Comparison of ENCODE assay signal across 9 cellular contexts in the genomic region with DNA sequence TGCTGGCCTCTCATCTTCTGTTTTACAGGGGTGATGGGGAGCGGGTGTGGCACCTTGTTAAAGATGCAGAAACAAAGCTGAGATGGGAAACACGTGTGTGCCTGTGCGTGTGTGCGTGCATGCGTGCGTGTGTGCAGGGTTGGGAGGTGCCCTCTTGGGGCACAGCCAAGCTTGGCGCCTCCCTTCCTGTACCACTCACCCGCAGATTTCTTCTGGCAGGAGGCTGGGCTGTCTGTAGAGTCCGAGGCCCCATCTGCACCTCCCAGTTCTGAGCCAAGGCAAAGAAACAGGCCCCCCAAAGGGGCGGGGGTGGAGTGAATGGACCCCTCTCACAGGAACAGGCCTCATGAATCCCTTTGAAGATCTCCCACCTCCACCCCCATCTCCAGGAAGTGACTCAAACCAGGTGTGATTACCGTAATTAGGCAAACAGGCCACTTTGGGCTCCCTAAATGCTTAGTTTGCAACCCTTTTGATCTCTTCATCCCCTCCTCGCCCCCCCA. TPM values are rescaled to one million over a fixed set of nuclear protein-coding genes. Genes with fewer than 3 reads are reported as not detected.
DNase-seq lines count a peak whose midpoint lies in the region; ATAC-seq, FAIRE-seq and TF ChIP-seq lines count a peak whose summit lies in the region.
"Had no signal": no experiment of that assay in that cellular context is flagged by ENCODE, and none has a peak within 500 bp of the region (broad histone marks: within the 10 kb centered on the region; RNA-seq: fewer than 3 reads in every experiment).

No MANE protein-coding gene starts in this region.

- FAIRE-seq in A549 (lab: Jason Lieb, UNC), result no peak
- FAIRE-seq: G401.6 had no signal

- TF ChIP-seq CTCF in A549 (IDR thresholded peaks at IDR 0.05) (no peak), tibial nerve (IDR thresholded peaks at IDR 0.05) (no peak)

- no peak for TF ChIP-seq RAD21 in A549 (conservative IDR thresholded peaks at IDR 0.05 in 1 of 2, IDR thresholded peaks at IDR 0.05 in 1 of 2)

- TF ChIP-seq EP300 in A549 (IDR thresholded peaks at IDR 0.05) (peak; percentile 14 to 58; a peak in 1 of 5 replicates), tibial nerve (IDR thresholded peaks at IDR 0.05) (no peak)

- H3K4me1 Mint-ChIP-seq in stimulated activated effector memory CD8-positive, alpha-beta T cell treated with anti-CD3 and anti-CD28 coated beads, Interleukin-12 subunit alpha, Interleukin-12 subunit beta, amount 100 ng/mL, for 72 hours, result peaks cover 85% of the 10 kb centered on the region

- H3K4me3 ChIP-seq in A549, result no peak overlapping the region
- H3K4me3 ChIP-seq in iPS-18c (ENCODE audit: insufficient read depth, low read depth, low read length), result peak overlapping the region; percentile 34; the same call in 1 of the 2 replicates
- no peak overlapping the region for H3K4me3 ChIP-seq in tibial nerve

- H3K27ac ChIP-seq in A549, result peak overlapping the region; percentile 96 to 97
- no peak overlapping the region for H3K27ac ChIP-seq in tibial nerve

- peak overlapping the region; percentile 41 for H3K4me2 ChIP-seq in A549

- CTCF ChIA-PET in A549 (lab: Yijun Ruan, JAX), result interaction anchor here (1.3 to 15.5 kb wide), 6 partner anchors 11 to 77 kb away, joined by 3 to 379 read pairs (median 5); no protein-coding TSS in a partner anchor

- H3K36me3 Mint-ChIP-seq in stimulated activated effector memory CD8-positive, alpha-beta T cell treated with anti-CD3 and anti-CD28 coated beads, Interleukin-12 subunit alpha, Interleukin-12 subunit beta, amount 100 ng/mL, for 72 hours, result peaks cover 20% of the 10 kb centered on the region

- H3K27me3 ChIP-seq in tibial nerve, result no peaks in the 10 kb centered on the region

- H3K4me1 ChIP-seq in A549 (peaks cover 83% of the 10 kb centered on the region), tibial nerve (peaks cover 0 to 28% (median 14%) of the 10 kb centered on the region in 4 donors)

- POLR2A ChIA-PET in A549 (lab: Yijun Ruan, JAX), result interaction anchor here (0.8 to 3.0 kb wide), 3 partner anchors 10 to 69 kb away, joined by 3 to 13 read pairs (median 4); no protein-coding TSS in a partner anchor

- H3K9me3 ChIP-seq in A549 (no peaks in the 10 kb centered on the region), iPS-18c (ENCODE audit: control insufficient read depth, insufficient read depth, low read length) (no peaks in the 10 kb centered on the region), tibial nerve (no peaks in the 10 kb centered on the region)

- TF ChIP-seq POLR2A in A549 (IDR thresholded peaks at IDR 0.05; ENCODE audit: low read length) (no peak), tibial nerve (IDR thresholded peaks at IDR 0.05) (no peak)

- H3K4me3 Mint-ChIP-seq in stimulated activated effector memory CD8-positive, alpha-beta T cell treated with anti-CD3 and anti-CD28 coated beads, Interleukin-12 subunit alpha, Interleukin-12 subunit beta, amount 100 ng/mL, for 72 hours, result peak overlapping the region; percentile 67

- WGBS in A549 (ENCODE audit: missing lambda C conversion rate), result 43% methylated on average over 12 of the region's 12 CpGs
- WGBS in tibial nerve, 2 donors, result 43 to 53% methylated on average over 12 of the region's 12 CpGs

- H3K9me3 Mint-ChIP-seq in stimulated activated effector memory CD8-positive, alpha-beta T cell treated with anti-CD3 and anti-CD28 coated beads, Interleukin-12 subunit alpha, Interleukin-12 subunit beta, amount 100 ng/mL, for 72 hours, result no peaks in the 10 kb centered on the region

- ATAC-seq in A549, result peak; percentile 16 to 17
- ATAC-seq in stimulated activated effector memory CD8-positive, alpha-beta T cell treated with anti-CD3 and anti-CD28 coated beads, Interleukin-12 subunit alpha, Interleukin-12 subunit beta, amount 100 ng/mL, for 72 hours, result peak; percentile 93
- ATAC-seq in HG03432 (IDR thresholded peaks at IDR 0.05; ENCODE audit: unreplicated experiment), result no peak
- no peak for ATAC-seq in HG02678 (IDR thresholded peaks at IDR 0.05; ENCODE audit: unreplicated experiment)

- no peaks in the 10 kb centered on the region for H3K36me3 ChIP-seq in tibial nerve

- DNase-seq in A549 (ENCODE audit: low read depth in 1 of 2, low spot score in 1 of 2) (peak; percentile 59 to 87), NCI-H1436 (lab: John Stamatoyannopoulos, UW) (peak; percentile 79), activated T-cell treated with anti-CD3 and anti-CD28 coated beads for 4 hours (peak; percentile 66), tibial nerve (ENCODE audit: low spot score in 2 of 2) (no peak)
- peak; percentile 53 to 91 for DNase-seq in stimulated activated effector memory CD8-positive, alpha-beta T cell treated with anti-CD3 and anti-CD28 coated beads, Interleukin-12 subunit alpha, Interleukin-12 subunit beta, amount 100 ng/mL, for 72 hours (ENCODE audit: low spot score in 2 of 2)

- H3K27ac Mint-ChIP-seq in stimulated activated effector memory CD8-positive, alpha-beta T cell treated with anti-CD3 and anti-CD28 coated beads, Interleukin-12 subunit alpha, Interleukin-12 subunit beta, amount 100 ng/mL, for 72 hours, result peak overlapping the region; percentile 93

TF ChIP-seq in A549, 52 proteins besides CTCF, POLR2A, EP300 and RAD21 (continues in another document):
- TF ChIP-seq ZC3H11A (IDR thresholded peaks at IDR 0.05) (no peak), HOXB13 (CRISPR knock-in tag; IDR thresholded peaks at IDR 0.05; ENCODE audit: low read depth) (peak; percentile 58; the same call in 1 of the 2 replicates), JUNB (IDR thresholded peaks at IDR 0.05) (no peak), FOXS1 (CRISPR knock-in tag; IDR thresholded peaks at IDR 0.05) (no peak), ZSCAN20 (CRISPR knock-in tag; IDR thresholded peaks at IDR 0.05) (no peak), PBX3 (IDR thresholded peaks at IDR 0.05) (0 out of 2 replicates have a peak, but pooled peaks have one; percentile 21), NR3C1 (IDR thresholded peaks at IDR 0.05) (no peak), MAX (IDR thresholded peaks at IDR 0.05) (peak; percentile 86; the same call in 1 of the 2 replicates), FOSB (CRISPR knock-in tag; IDR thresholded peaks at IDR 0.05) (no peak), POLR2AphosphoS2 (conservative IDR thresholded peaks at IDR 0.05; ENCODE audit: low read length) (peak; percentile 86), TP53 (CRISPR knock-in tag; IDR thresholded peaks at IDR 0.05) (no peak), CBX2 (IDR thresholded peaks at IDR 0.05; ENCODE audit: borderline replicate concordance, low read depth) (no peak), ZFP36 (IDR thresholded peaks at IDR 0.05; ENCODE audit: borderline replicate concordance, partially characterized antibody) (no peak), MYC (IDR thresholded peaks at IDR 0.05; ENCODE audit: borderline replicate concordance, low read length) (peak; percentile 21; the same call in 1 of the 2 replicates), HOXB5 (CRISPR knock-in tag; IDR thresholded peaks at IDR 0.05) (peak; percentile 19), FOSL2 (IDR thresholded peaks at IDR 0.05) (no peak), FOSL2 (CRISPR knock-in tag; IDR thresholded peaks at IDR 0.05) (peak; percentile 39; the same call in 1 of the 2 replicates)
- TF ChIP-seq, protein P1, sequence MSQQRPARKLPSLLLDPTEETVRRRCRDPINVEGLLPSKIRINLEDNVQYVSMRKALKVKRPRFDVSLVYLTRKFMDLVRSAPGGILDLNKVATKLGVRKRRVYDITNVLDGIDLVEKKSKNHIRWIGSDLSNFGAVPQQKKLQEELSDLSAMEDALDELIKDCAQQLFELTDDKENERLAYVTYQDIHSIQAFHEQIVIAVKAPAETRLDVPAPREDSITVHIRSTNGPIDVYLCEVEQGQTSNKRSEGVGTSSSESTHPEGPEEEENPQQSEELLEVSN (IDR thresholded peaks at IDR 0.05; ENCODE audit: borderline replicate concordance, low read depth), result 0 out of 2 replicates have a peak, but pooled peaks have one; percentile 46
- TF ChIP-seq, protein P2, sequence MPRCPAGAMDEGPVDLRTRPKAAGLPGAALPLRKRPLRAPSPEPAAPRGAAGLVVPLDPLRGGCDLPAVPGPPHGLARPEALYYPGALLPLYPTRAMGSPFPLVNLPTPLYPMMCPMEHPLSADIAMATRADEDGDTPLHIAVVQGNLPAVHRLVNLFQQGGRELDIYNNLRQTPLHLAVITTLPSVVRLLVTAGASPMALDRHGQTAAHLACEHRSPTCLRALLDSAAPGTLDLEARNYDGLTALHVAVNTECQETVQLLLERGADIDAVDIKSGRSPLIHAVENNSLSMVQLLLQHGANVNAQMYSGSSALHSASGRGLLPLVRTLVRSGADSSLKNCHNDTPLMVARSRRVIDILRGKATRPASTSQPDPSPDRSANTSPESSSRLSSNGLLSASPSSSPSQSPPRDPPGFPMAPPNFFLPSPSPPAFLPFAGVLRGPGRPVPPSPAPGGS (IDR thresholded peaks at IDR 0.05), result no peak

RNA-seq across cellular contexts. Expression of gene TNS4, which starts 20.9 kb away (rescaled TPM):
- 24.2 and 45.9 TPM in 2 replicates for polyA plus RNA-seq in A549 (2011; rRNA removed)
- polyA plus RNA-seq in A549 (2012; cell fraction: cytosol; rRNA removed), result 18.0 and 30.2 TPM in 2 replicates
- polyA plus RNA-seq in A549 (2012; cell fraction: nucleus; rRNA removed), result 83.8 and 125 TPM in 2 replicates
- 61.6 to 75.9 TPM (median 73.5 TPM) in 3 replicates for polyA plus RNA-seq in A549 (2017; fragmentation: RNase III; extraction: RNeasy Plus Mini Kit Qiagen cat#74134 plus additional on column Dnase treatment)
- 62.8 and 79.7 TPM in 2 replicates for polyA minus RNA-seq in A549 (2011; rRNA and poly(A)+ RNA removed)
- total RNA-seq in tibial nerve, result under 1 TPM in 1 of 4 donors, not detected in 3; 0.30 TPM

RNA-seq across cellular contexts. Expression of gene IGFBP4, which starts 37.3 kb away (rescaled TPM):
- 1,080 and 1,577 TPM in 2 replicates for polyA plus RNA-seq in A549 (2011; rRNA removed)
- polyA plus RNA-seq in A549 (2012; cell fraction: cytosol; rRNA removed), result 1,069 and 1,422 TPM in 2 replicates
- 982 and 1,044 TPM in 2 replicates for polyA plus RNA-seq in A549 (2012; cell fraction: nucleus; rRNA removed)
- 1,501 to 1,941 TPM (median 1,829 TPM) in 3 replicates for polyA plus RNA-seq in A549 (2017; fragmentation: RNase III; extraction: RNeasy Plus Mini Kit Qiagen cat#74134 plus additional on column Dnase treatment)
- 1,444 and 1,452 TPM in 2 replicates for polyA minus RNA-seq in A549 (2011; rRNA and poly(A)+ RNA removed)
- total RNA-seq in tibial nerve, result 1,000 to 10,000 TPM in 1 of 4 donors, 100 to 1,000 TPM in 3; 675 to 1,301 (median 748) TPM

Comparison
In these comparisons a context has a peak if more than half of its experiments do, and no peak if none do; other contexts are left out.
1. ATAC-seq: peak in A549 (2 of 2) and stimulated activated effector memory CD8-positive, alpha-beta T cell treated with anti-CD3 and anti-CD28 coated beads, Interleukin-12 subunit alpha, Interleukin-12 subunit beta, amount 100 ng/mL, for 72 hours (single experiment); none in HG03432 (single experiment) and HG02678 (single experiment).
2. DNase-seq: peak in A549 (2 of 2), NCI-H1436 (single experiment), activated T-cell treated with anti-CD3 and anti-CD28 coated beads for 4 hours (single experiment) and stimulated activated effector memory CD8-positive, alpha-beta T cell treated with anti-CD3 and anti-CD28 coated beads, Interleukin-12 subunit alpha, Interleukin-12 subunit beta, amount 100 ng/mL, for 72 hours (2 of 2); none in tibial nerve (0 of 2).
3. H3K27ac ChIP-seq: peak in A549 (2 of 2); none in tibial nerve (0 of 4).